8 cellular contexts compared by ENCODE assay signal in the genomic region with DNA sequence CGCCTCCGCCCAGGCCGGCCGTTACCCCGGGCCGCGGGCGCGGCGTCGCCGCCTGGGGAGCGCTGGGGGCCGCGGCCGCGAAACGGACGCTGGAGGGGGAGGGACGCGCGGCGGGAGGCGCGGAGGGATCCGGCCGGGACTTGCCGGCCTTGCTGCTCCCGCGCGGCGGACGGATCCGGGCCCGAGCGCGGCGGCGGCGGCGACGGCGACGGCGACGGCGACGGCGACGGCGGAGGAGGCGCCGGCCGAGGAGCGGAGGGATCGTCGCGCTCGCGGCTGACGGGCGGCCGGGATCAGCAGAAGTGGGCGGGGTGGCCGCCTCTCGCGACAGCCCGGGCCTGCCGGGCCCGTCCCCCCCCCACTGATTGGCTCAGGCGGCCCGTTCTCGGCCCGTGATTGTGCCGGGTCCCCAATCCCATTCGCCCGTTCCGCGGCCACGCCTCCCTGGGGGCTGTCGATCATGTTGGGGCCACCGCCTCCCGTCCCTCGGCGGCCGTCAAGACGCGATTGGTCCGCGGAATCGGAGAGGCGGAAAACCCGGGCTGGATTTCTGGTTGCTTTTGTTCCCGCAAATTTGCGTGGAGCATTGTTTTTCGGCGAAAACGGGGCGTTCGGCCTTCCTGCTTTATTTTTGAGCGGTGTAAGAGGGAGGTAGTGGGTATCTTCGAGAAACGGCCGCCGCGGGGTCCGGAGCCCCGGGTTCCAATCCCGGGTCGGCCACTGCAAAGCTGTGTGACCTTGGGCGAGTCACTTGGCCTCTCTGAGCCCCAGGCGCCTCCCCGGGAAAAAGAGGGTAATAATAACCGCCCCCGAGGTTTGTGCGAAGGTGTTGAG. TPM values are rescaled to one million over a fixed set of nuclear protein-coding genes. Genes with fewer than 3 reads are reported as not detected.
A peak's percentile ranks its signal among the peaks of the same experiment; 100 is the strongest.
DNase-seq lines count a peak whose midpoint lies in the region; ATAC-seq and TF ChIP-seq lines count a peak whose summit lies in the region.

ZCCHC14 (minus strand) TSS at position 304 of the 834 bp plus-strand sequence. CDS start 786 bp downstream, outside the sequence.

- H3K4me1 ChIP-seq in HUES48 (ENCODE audit: control insufficient read depth, insufficient read depth, low read length) (peaks cover 18% of the 10 kb centered on the region), OCI-LY3 (ENCODE audit: low read length) (peaks cover 35% of the 10 kb centered on the region)

- peak within 1 kb of the TSS; percentile 83 for H3K4me2 ChIP-seq in OCI-LY3 (ENCODE audit: low read length)

- no peaks in the 10 kb centered on the region for H3K9me3 Mint-ChIP-seq in Calu3 (ENCODE audit: low read depth, unreplicated experiment)

- ATAC-seq in GM21390 (IDR thresholded peaks at IDR 0.05; ENCODE audit: unreplicated experiment), result peak; percentile 80

- H3K27ac ChIP-seq in HUES48 (ENCODE audit: low read depth, low read length) (no peak within 1 kb of the TSS), OCI-LY3 (ENCODE audit: low read length) (no peak within 1 kb of the TSS)

- no peaks in the 10 kb centered on the region; the same call in 1 of the 2 replicates for H3K27me3 ChIP-seq in HUES48 (ENCODE audit: control insufficient read depth, insufficient read depth, low read length)
- peaks cover 19% of the 10 kb centered on the region for H3K27me3 ChIP-seq in OCI-LY3 (ENCODE audit: low read depth, low read length)

- H2AFZ ChIP-seq in OCI-LY3 (ENCODE audit: low read depth, low read length), result peak within 1 kb of the TSS; percentile 50; the same call in 1 of the 2 replicates

- H3K27ac Mint-ChIP-seq in Calu3 (ENCODE audit: unreplicated experiment), result peak within 1 kb of the TSS; percentile 89

- H3K9ac ChIP-seq in HUES48 (ENCODE audit: low read depth, low read length) (peak within 1 kb of the TSS; percentile 18; the same call in 1 of the 2 replicates), OCI-LY3 (ENCODE audit: low read length) (peak within 1 kb of the TSS; percentile 47)

- DNase-seq in Calu3 (peak; percentile 100), activated T-cell treated with anti-CD3 and anti-CD28 coated beads for 48 hours (ENCODE audit: low read depth) (peak; percentile 100), epithelial cell of proximal tubule (ENCODE audit: low read depth) (peak; percentile 52), mucosa of gallbladder (ENCODE audit: low spot score) (peak; percentile 99)
- DNase-seq in stimulated activated CD8-positive, alpha-beta memory T cell treated with anti-CD3 and anti-CD28 coated beads, Interleukin-4, amount 100 ng/mL, for 1 hour (ENCODE audit: low read depth in 2 of 2, low spot score in 1 of 2), result peak; percentile 96 to 97

- H3K4me3 Mint-ChIP-seq in Calu3 (ENCODE audit: low read depth, unreplicated experiment), result peak within 1 kb of the TSS; percentile 96

- CTCF ChIA-PET in Calu3 (lab: Charles Lee), result interaction anchor here (1.1 kb wide), 1 partner anchor 89 kb away, joined by 3 read pairs; no protein-coding TSS in a partner anchor

- BruUV-seq in Calu3 (replicated peaks; lab: Mats Ljungman, UMichigan), result no TSS peak

- H4K20me1 ChIP-seq in OCI-LY3 (ENCODE audit: insufficient read depth, low read length), result no peaks in the 10 kb centered on the region

- H3K36me3 ChIP-seq in HUES48 (ENCODE audit: control insufficient read depth, insufficient read depth, low read length), result no peaks in the 10 kb centered on the region
- H3K36me3 ChIP-seq in OCI-LY3 (replicated peaks; ENCODE audit: low read depth, low read length), result no peaks in the 10 kb centered on the region

- intact Hi-C loops in Calu3 (cut with micrococcal nuclease; ENCODE audit: unreplicated experiment), result no loop called here

- H3K36me3 Mint-ChIP-seq in Calu3 (ENCODE audit: insufficient read depth, unreplicated experiment), result peaks cover 52% of the 10 kb centered on the region

- peaks cover 34% of the 10 kb centered on the region for H3K4me1 Mint-ChIP-seq in Calu3 (ENCODE audit: low read depth, unreplicated experiment)

- H3K27me3 Mint-ChIP-seq in Calu3 (ENCODE audit: unreplicated experiment), result no peaks in the 10 kb centered on the region

- no peak for TF ChIP-seq CTCF in Calu3 (IDR thresholded peaks at IDR 0.05; ENCODE audit: unreplicated experiment)
- no peak for TF ChIP-seq CTCF in OCI-LY3 (IDR thresholded peaks at IDR 0.05; ENCODE audit: low read depth, low read length)
- no peak for TF ChIP-seq CTCF in epithelial cell of proximal tubule (conservative IDR thresholded peaks at IDR 0.05; ENCODE audit: low read depth, low read length)

- peak within 1 kb of the TSS; percentile 64 for H3K4me3 ChIP-seq in HUES48 (ENCODE audit: low read depth, low read length)
- peak within 1 kb of the TSS; percentile 78 for H3K4me3 ChIP-seq in OCI-LY3 (ENCODE audit: low read length)
- peak within 1 kb of the TSS; percentile 67 for H3K4me3 ChIP-seq in epithelial cell of proximal tubule (ENCODE audit: low read depth, low read length)

- no peaks in the 10 kb centered on the region for H3K79me2 ChIP-seq in OCI-LY3 (ENCODE audit: low read length)

- no peaks in the 10 kb centered on the region for H3K9me3 ChIP-seq in HUES48 (ENCODE audit: control insufficient read depth, insufficient read depth, low read length)
- no peaks in the 10 kb centered on the region for H3K9me3 ChIP-seq in OCI-LY3 (ENCODE audit: insufficient read depth, low read length)

RNA-seq across cellular contexts. Expression of gene ZCCHC14, which starts in this region (rescaled TPM):
- total RNA-seq in Calu3 (2022), result 41.3 and 45.4 TPM in 2 replicates
- 9.9 and 11.8 TPM in 2 replicates for total RNA-seq in epithelial cell of proximal tubule
- total RNA-seq in mucosa of gallbladder, result 25.1 TPM
